14 cellular contexts compared by ENCODE assay signal in genomic region chr2:225117061-225117716, GRCh38.
A peak's percentile ranks its signal among the peaks of the same experiment; 100 is the strongest.
DNase-seq lines count a peak whose midpoint lies in the region; ATAC-seq lines count a peak whose summit lies in the region.
"Had no signal": no experiment of that assay in that cellular context is flagged by ENCODE, and none has a peak within 500 bp of the region (broad histone marks: within the 10 kb centered on the region; RNA-seq: fewer than 3 reads in every experiment).

No MANE protein-coding gene starts in this region.

- peaks cover 27% of the 10 kb centered on the region for H3K4me1 Mint-ChIP-seq in stimulated activated memory B cell treated with anti-CD40 and anti-IgM and Interleukin-4, amounts not matched to agents 10 μg/mL and 1 μg/mL and 100 μg/mL, for 72 hours

- H3K36me3 Mint-ChIP-seq in stimulated activated memory B cell treated with anti-CD40 and anti-IgM and Interleukin-4, amounts not matched to agents 10 μg/mL and 1 μg/mL and 100 μg/mL, for 72 hours, result no peaks in the 10 kb centered on the region

- peak overlapping the region; percentile 24 for H3K27ac ChIP-seq in caudate nucleus (ENCODE audit: low read depth, low read length)
- H3K27ac ChIP-seq: SJSA1 had no signal

- ATAC-seq in stimulated activated memory B cell treated with anti-CD40 and anti-IgM and Interleukin-4, amounts not matched to agents 10 μg/mL and 1 μg/mL and 100 μg/mL, for 72 hours, result peak; percentile 46
- ATAC-seq in GM21367 (IDR thresholded peaks at IDR 0.05; ENCODE audit: unreplicated experiment), result no peak

- no peaks in the 10 kb centered on the region for H3K9me3 Mint-ChIP-seq in stimulated activated memory B cell treated with anti-CD40 and anti-IgM and Interleukin-4, amounts not matched to agents 10 μg/mL and 1 μg/mL and 100 μg/mL, for 72 hours

- peak overlapping the region; percentile 1 for H3K27ac Mint-ChIP-seq in stimulated activated memory B cell treated with anti-CD40 and anti-IgM and Interleukin-4, amounts not matched to agents 10 μg/mL and 1 μg/mL and 100 μg/mL, for 72 hours

- no peak overlapping the region for H3K4me3 Mint-ChIP-seq in stimulated activated memory B cell treated with anti-CD40 and anti-IgM and Interleukin-4, amounts not matched to agents 10 μg/mL and 1 μg/mL and 100 μg/mL, for 72 hours

- DNase-seq in LHCN-M2 (ENCODE audit: low read depth), result peak; percentile 77
- peak; percentile 33 for DNase-seq in NOMO-1 treated with DMSO at 0.1 percent for 48 hours (lab: John Stamatoyannopoulos, UW; ENCODE audit: unreplicated experiment)
- DNase-seq in caudate nucleus (lab: John Stamatoyannopoulos, UW), result no peak
- DNase-seq in GOT3 (lab: John Stamatoyannopoulos, UW), result no peak
- DNase-seq in LoVo (ENCODE audit: low spot score), result no peak
- DNase-seq: activated T-cell treated with anti-CD3 and anti-CD28 coated beads, Interleukin-2, amount 50 U/mL, for 48 hours; DMS153; islet precursor cell; NCI-H1930; NCI-H774; stimulated activated naive CD4-positive, alpha-beta T cell treated with Interleukin-2 at 50 U/mL for 16 hours had no signal

- H3K27me3 Mint-ChIP-seq in stimulated activated memory B cell treated with anti-CD40 and anti-IgM and Interleukin-4, amounts not matched to agents 10 μg/mL and 1 μg/mL and 100 μg/mL, for 72 hours, result no peaks in the 10 kb centered on the region

Comparison
In these comparisons a context has a peak if more than half of its experiments do, and no peak if none do; other contexts are left out.
1. DNase-seq: peak in LHCN-M2 (single experiment) and NOMO-1 treated with DMSO at 0.1 percent for 48 hours (single experiment); none in caudate nucleus (0 of 61), GOT3 (single experiment) and LoVo (single experiment).